ENCODE assay signal across 8 cellular contexts in genomic region chr5:74766348-74766886, GRCh38. TPM values are rescaled to one million over a fixed set of nuclear protein-coding genes. Genes with fewer than 3 reads are reported as not detected.
A peak's percentile ranks its signal among the peaks of the same experiment; 100 is the strongest.
DNase-seq lines count a peak whose midpoint lies in the region; ATAC-seq and TF ChIP-seq lines count a peak whose summit lies in the region.

No MANE protein-coding gene starts in this region.

- H3K36me3 ChIP-seq in Peyer's patch = peaks cover 0 to 38% (median 2%) of the 10 kb centered on the region in 3 donors
- peaks cover 18 to 33% (median 28%) of the 10 kb centered on the region in 5 donors for H3K36me3 ChIP-seq in subcutaneous abdominal adipose tissue (ENCODE audit: control insufficient read depth in 5 of 5, insufficient read depth in 5 of 5, low read length in 5 of 5)

- peak overlapping the region; percentile 62 to 87 (median 77) for H3K27ac ChIP-seq in Peyer's patch
- H3K27ac ChIP-seq in subcutaneous abdominal adipose tissue (ENCODE audit: low read depth, low read length) = peak overlapping the region; percentile 96

- H3K4me3 ChIP-seq in Peyer's patch (peak overlapping the region; percentile 80 to 94 (median 90)), subcutaneous abdominal adipose tissue (ENCODE audit: low read depth in 1 of 5, low read length in 5 of 5) (peak overlapping the region; percentile 95 to 100 (median 97))

- ATAC-seq in GM19351 (IDR thresholded peaks at IDR 0.05; ENCODE audit: unreplicated experiment) (peak; percentile 34), HG03457 (IDR thresholded peaks at IDR 0.05; ENCODE audit: unreplicated experiment) (peak; percentile 13), left colon (peak; percentile 43), HG02870 (IDR thresholded peaks at IDR 0.05; ENCODE audit: unreplicated experiment) (no peak)

- H3K4me1 ChIP-seq in Peyer's patch (peaks cover 0 to 28% (median 4%) of the 10 kb centered on the region in 4 donors), subcutaneous abdominal adipose tissue (ENCODE audit: control insufficient read depth in 5 of 5, insufficient read depth in 5 of 5, low read length in 5 of 5) (peaks cover 5 to 29% (median 26%) of the 10 kb centered on the region in 5 donors)

- intact Hi-C loops in left colon (cut with DNase I, micrococcal nuclease) = loop anchor here in 1 of 2 donors (10.0 kb wide), 2 partner anchors 158 to 288 kb away; partner anchors contain the start of gene GCNT4

- no peaks in the 10 kb centered on the region for H3K27me3 ChIP-seq in Peyer's patch
- H3K27me3 ChIP-seq in subcutaneous abdominal adipose tissue (ENCODE audit: control insufficient read depth in 5 of 5, insufficient read depth in 4 of 5, low read length in 5 of 5) = no peaks in the 10 kb centered on the region

- no peak for TF ChIP-seq POLR2A in Peyer's patch (IDR thresholded peaks at IDR 0.05)

- peak overlapping the region; percentile 83 to 99 (median 95) for H3K9ac ChIP-seq in subcutaneous abdominal adipose tissue (ENCODE audit: low read length in 5 of 5)

- H3K9me3 ChIP-seq in Peyer's patch (no peaks in the 10 kb centered on the region), subcutaneous abdominal adipose tissue (ENCODE audit: control insufficient read depth in 5 of 5, low read length in 5 of 5) (no peaks in the 10 kb centered on the region)

- DNase-seq in DMS114 treated with DMSO at 0.1 percent for 48 hours (lab: John Stamatoyannopoulos, UW; ENCODE audit: unreplicated experiment) (peak; percentile 31), Peyer's patch (no peak), left colon (no peak)
- peak; percentile 53 for DNase-seq in central memory CD4-positive, alpha-beta T cell

- TF ChIP-seq CTCF in Peyer's patch (IDR thresholded peaks at IDR 0.05) = peak in 4 of 6 experiments; percentile 54 to 72 (median 66)

RNA-seq across cellular contexts. Expression of gene GFM2, which starts 0.5 kb away (rescaled TPM):
- 10 to 100 TPM; 21.4 to 45.3 (median 29.2) TPM for total RNA-seq in Peyer's patch
- total RNA-seq in left colon = 10 to 100 TPM; 21.8 to 22.1 TPM

RNA-seq across cellular contexts. Expression of gene NSA2, which starts 0.6 kb away (rescaled TPM):
- total RNA-seq in Peyer's patch (10 to 100 TPM; 26.1 to 78.4 (median 40.1) TPM), left colon (10 to 100 TPM; 65.7 to 66.0 TPM)

Comparison
In these comparisons a context has a peak if more than half of its experiments do, and no peak if none do; other contexts are left out.
1. DNase-seq: peak in DMS114 treated with DMSO at 0.1 percent for 48 hours (single experiment) and central memory CD4-positive, alpha-beta T cell (single experiment); none in Peyer's patch (0 of 3) and left colon (0 of 2).